Comparison of ENCODE assay signal across 1 cellular context in the genomic region with DNA sequence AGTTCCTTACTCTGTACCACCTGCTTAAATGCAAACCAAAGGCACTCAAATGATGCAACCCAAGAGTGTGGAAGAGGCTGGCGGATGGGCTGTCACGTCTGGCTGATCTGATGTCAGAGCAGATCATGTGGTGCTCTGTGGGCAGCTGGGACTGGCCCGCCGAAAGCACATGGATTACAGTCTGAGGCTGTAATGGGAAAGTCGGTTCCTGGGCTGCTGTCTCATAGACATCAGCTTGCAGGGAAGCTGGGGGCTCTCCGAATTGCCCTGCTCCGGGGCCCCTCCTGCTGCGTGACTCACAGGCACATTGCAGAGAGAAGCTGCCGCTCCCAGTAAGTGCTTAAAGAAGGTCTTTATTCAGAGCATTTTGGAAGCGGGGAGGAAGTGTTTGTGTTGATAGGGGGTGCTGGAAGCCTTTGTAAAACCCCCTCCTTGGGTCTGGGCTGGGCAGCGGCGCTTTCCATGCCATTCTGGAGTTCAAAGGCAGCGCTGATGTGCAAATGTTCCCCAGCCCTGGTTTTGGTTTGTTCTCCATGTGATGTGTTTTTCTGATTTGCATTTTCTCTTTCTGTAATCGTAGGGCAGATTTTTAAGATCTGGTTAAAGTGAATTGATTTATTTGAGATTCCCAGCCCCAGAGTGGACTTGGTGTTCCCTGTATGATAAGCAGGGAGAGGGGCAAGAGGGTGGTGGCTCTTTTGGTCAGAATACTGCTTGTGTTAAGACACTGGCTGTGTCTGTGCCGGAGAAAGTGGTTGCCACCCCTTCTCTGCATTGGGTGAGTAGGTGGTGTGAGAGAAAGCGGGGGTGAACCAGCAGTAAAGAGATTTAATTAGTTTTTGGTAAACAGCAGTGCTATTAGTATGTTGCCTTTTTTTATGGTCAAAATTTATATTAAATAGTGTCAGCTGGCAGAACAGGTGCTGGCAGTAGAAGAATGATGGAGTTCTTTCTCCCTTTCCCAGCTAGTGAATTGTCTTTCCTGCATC.
TF ChIP-seq lines count a peak whose summit lies in the region.

No MANE protein-coding gene starts in this region.

TF ChIP-seq in GM12878, 131 proteins besides CTCF, POLR2A, EP300 and RAD21 (continued from another document and continues in another):
- TF ChIP-seq, protein P1, sequence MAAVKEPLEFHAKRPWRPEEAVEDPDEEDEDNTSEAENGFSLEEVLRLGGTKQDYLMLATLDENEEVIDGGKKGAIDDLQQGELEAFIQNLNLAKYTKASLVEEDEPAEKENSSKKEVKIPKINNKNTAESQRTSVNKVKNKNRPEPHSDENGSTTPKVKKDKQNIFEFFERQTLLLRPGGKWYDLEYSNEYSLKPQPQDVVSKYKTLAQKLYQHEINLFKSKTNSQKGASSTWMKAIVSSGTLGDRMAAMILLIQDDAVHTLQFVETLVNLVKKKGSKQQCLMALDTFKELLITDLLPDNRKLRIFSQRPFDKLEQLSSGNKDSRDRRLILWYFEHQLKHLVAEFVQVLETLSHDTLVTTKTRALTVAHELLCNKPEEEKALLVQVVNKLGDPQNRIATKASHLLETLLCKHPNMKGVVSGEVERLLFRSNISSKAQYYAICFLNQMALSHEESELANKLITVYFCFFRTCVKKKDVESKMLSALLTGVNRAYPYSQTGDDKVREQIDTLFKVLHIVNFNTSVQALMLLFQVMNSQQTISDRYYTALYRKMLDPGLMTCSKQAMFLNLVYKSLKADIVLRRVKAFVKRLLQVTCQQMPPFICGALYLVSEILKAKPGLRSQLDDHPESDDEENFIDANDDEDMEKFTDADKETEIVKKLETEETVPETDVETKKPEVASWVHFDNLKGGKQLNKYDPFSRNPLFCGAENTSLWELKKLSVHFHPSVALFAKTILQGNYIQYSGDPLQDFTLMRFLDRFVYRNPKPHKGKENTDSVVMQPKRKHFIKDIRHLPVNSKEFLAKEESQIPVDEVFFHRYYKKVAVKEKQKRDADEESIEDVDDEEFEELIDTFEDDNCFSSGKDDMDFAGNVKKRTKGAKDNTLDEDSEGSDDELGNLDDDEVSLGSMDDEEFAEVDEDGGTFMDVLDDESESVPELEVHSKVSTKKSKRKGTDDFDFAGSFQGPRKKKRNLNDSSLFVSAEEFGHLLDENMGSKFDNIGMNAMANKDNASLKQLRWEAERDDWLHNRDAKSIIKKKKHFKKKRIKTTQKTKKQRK (IDR thresholded peaks at IDR 0.05; ENCODE audit: low read depth, low read length): no peak
- TF ChIP-seq, protein P2, sequence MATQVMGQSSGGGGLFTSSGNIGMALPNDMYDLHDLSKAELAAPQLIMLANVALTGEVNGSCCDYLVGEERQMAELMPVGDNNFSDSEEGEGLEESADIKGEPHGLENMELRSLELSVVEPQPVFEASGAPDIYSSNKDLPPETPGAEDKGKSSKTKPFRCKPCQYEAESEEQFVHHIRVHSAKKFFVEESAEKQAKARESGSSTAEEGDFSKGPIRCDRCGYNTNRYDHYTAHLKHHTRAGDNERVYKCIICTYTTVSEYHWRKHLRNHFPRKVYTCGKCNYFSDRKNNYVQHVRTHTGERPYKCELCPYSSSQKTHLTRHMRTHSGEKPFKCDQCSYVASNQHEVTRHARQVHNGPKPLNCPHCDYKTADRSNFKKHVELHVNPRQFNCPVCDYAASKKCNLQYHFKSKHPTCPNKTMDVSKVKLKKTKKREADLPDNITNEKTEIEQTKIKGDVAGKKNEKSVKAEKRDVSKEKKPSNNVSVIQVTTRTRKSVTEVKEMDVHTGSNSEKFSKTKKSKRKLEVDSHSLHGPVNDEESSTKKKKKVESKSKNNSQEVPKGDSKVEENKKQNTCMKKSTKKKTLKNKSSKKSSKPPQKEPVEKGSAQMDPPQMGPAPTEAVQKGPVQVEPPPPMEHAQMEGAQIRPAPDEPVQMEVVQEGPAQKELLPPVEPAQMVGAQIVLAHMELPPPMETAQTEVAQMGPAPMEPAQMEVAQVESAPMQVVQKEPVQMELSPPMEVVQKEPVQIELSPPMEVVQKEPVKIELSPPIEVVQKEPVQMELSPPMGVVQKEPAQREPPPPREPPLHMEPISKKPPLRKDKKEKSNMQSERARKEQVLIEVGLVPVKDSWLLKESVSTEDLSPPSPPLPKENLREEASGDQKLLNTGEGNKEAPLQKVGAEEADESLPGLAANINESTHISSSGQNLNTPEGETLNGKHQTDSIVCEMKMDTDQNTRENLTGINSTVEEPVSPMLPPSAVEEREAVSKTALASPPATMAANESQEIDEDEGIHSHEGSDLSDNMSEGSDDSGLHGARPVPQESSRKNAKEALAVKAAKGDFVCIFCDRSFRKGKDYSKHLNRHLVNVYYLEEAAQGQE (IDR thresholded peaks at IDR 0.05; ENCODE audit: low read depth, low read length): no peak
- TF ChIP-seq POLR2AphosphoS2 (IDR thresholded peaks at IDR 0.05; ENCODE audit: low read depth, low read length) (no peak), JUNB (IDR thresholded peaks at IDR 0.05) (no peak), GATAD2B (conservative IDR thresholded peaks at IDR 0.05; ENCODE audit: low read depth) (no peak; the same call in 1 of the 2 replicates), MYB (IDR thresholded peaks at IDR 0.05; ENCODE audit: borderline replicate concordance, low read depth, low read length) (no peak), CEBPB (IDR thresholded peaks at IDR 0.05; ENCODE audit: borderline replicate concordance in 1 of 2, low read depth in 2 of 2, low read length in 2 of 2) (peak in 1 of 2 experiments; percentile 74; a peak in 1 of 4 replicates), ZNF217 (IDR thresholded peaks at IDR 0.05) (no peak), MEF2A (IDR thresholded peaks at IDR 0.05; ENCODE audit: insufficient read depth, low read depth, low read length) (no peak), SUPT20H (IDR thresholded peaks at IDR 0.05; ENCODE audit: borderline replicate concordance, control insufficient read depth, low read depth, low read length) (no peak), NR2C1 (IDR thresholded peaks at IDR 0.05) (no peak), MXI1 (IDR thresholded peaks at IDR 0.05; ENCODE audit: low read depth, low read length) (peak; percentile 84; the same call in 1 of the 2 replicates), GABPA (IDR thresholded peaks at IDR 0.05; ENCODE audit: low read depth) (no peak), CHD2 (IDR thresholded peaks at IDR 0.05; ENCODE audit: borderline replicate concordance, low read depth, low read length) (no peak), NFYA (IDR thresholded peaks at IDR 0.05; ENCODE audit: borderline replicate concordance, low read depth, low read length) (no peak), ZBED1 (IDR thresholded peaks at IDR 0.05; ENCODE audit: borderline replicate concordance) (no peak), RFX5 (IDR thresholded peaks at IDR 0.05; ENCODE audit: low read depth, low read length) (no peak), RAD51 (IDR thresholded peaks at IDR 0.05) (peak; percentile 91), NR2F1 (conservative IDR thresholded peaks at IDR 0.05) (no peak), BACH1 (IDR thresholded peaks at IDR 0.05; ENCODE audit: borderline replicate concordance) (peak; percentile 37; the same call in 1 of the 2 replicates), IKZF2 (IDR thresholded peaks at IDR 0.05) (0 out of 4 replicates have a peak, but pooled peaks of 1 of the 2 experiments have one; percentile 51), SUZ12 (IDR thresholded peaks at IDR 0.05; ENCODE audit: unreplicated experiment) (no peak), TCF7 (IDR thresholded peaks at IDR 0.05; ENCODE audit: borderline replicate concordance) (no peak), FOS (IDR thresholded peaks at IDR 0.05; ENCODE audit: borderline replicate concordance, extremely low read depth, insufficient read length) (no peak), STAT1 (conservative IDR thresholded peaks at IDR 0.05) (no peak), HDGF (IDR thresholded peaks at IDR 0.05) (no peak), YBX1 (IDR thresholded peaks at IDR 0.05) (no peak), NFXL1 (IDR thresholded peaks at IDR 0.05; ENCODE audit: borderline replicate concordance) (no peak), CBFB (IDR thresholded peaks at IDR 0.05; ENCODE audit: low read depth) (no peak), EED (IDR thresholded peaks at IDR 0.05; ENCODE audit: low read depth) (peak; percentile 14; the same call in 1 of the 2 replicates), RBBP5 (conservative IDR thresholded peaks at IDR 0.05) (no peak), DPF2 (IDR thresholded peaks at IDR 0.05) (0 out of 2 replicates have a peak, but pooled peaks have one; percentile 46), IKZF1 (conservative IDR thresholded peaks at IDR 0.05) (peak; percentile 70), TCF12 (IDR thresholded peaks at IDR 0.05; ENCODE audit: low read depth, low read length) (no peak)
- TF ChIP-seq, protein P3, sequence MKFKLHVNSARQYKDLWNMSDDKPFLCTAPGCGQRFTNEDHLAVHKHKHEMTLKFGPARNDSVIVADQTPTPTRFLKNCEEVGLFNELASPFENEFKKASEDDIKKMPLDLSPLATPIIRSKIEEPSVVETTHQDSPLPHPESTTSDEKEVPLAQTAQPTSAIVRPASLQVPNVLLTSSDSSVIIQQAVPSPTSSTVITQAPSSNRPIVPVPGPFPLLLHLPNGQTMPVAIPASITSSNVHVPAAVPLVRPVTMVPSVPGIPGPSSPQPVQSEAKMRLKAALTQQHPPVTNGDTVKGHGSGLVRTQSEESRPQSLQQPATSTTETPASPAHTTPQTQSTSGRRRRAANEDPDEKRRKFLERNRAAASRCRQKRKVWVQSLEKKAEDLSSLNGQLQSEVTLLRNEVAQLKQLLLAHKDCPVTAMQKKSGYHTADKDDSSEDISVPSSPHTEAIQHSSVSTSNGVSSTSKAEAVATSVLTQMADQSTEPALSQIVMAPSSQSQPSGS (IDR thresholded peaks at IDR 0.05; ENCODE audit: low read length): peak; percentile 5; the same call in 1 of the 2 replicates
- TF ChIP-seq, protein P4, sequence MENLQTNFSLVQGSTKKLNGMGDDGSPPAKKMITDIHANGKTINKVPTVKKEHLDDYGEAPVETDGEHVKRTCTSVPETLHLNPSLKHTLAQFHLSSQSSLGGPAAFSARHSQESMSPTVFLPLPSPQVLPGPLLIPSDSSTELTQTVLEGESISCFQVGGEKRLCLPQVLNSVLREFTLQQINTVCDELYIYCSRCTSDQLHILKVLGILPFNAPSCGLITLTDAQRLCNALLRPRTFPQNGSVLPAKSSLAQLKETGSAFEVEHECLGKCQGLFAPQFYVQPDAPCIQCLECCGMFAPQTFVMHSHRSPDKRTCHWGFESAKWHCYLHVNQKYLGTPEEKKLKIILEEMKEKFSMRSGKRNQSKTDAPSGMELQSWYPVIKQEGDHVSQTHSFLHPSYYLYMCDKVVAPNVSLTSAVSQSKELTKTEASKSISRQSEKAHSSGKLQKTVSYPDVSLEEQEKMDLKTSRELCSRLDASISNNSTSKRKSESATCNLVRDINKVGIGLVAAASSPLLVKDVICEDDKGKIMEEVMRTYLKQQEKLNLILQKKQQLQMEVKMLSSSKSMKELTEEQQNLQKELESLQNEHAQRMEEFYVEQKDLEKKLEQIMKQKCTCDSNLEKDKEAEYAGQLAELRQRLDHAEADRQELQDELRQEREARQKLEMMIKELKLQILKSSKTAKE (IDR thresholded peaks at IDR 0.05; ENCODE audit: low read depth, poor library complexity, severe bottlenecking): no peak
- TF ChIP-seq, protein P5, sequence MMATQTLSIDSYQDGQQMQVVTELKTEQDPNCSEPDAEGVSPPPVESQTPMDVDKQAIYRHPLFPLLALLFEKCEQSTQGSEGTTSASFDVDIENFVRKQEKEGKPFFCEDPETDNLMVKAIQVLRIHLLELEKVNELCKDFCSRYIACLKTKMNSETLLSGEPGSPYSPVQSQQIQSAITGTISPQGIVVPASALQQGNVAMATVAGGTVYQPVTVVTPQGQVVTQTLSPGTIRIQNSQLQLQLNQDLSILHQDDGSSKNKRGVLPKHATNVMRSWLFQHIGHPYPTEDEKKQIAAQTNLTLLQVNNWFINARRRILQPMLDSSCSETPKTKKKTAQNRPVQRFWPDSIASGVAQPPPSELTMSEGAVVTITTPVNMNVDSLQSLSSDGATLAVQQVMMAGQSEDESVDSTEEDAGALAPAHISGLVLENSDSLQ (IDR thresholded peaks at IDR 0.05): peak; percentile 87
- TF ChIP-seq, protein P6, sequence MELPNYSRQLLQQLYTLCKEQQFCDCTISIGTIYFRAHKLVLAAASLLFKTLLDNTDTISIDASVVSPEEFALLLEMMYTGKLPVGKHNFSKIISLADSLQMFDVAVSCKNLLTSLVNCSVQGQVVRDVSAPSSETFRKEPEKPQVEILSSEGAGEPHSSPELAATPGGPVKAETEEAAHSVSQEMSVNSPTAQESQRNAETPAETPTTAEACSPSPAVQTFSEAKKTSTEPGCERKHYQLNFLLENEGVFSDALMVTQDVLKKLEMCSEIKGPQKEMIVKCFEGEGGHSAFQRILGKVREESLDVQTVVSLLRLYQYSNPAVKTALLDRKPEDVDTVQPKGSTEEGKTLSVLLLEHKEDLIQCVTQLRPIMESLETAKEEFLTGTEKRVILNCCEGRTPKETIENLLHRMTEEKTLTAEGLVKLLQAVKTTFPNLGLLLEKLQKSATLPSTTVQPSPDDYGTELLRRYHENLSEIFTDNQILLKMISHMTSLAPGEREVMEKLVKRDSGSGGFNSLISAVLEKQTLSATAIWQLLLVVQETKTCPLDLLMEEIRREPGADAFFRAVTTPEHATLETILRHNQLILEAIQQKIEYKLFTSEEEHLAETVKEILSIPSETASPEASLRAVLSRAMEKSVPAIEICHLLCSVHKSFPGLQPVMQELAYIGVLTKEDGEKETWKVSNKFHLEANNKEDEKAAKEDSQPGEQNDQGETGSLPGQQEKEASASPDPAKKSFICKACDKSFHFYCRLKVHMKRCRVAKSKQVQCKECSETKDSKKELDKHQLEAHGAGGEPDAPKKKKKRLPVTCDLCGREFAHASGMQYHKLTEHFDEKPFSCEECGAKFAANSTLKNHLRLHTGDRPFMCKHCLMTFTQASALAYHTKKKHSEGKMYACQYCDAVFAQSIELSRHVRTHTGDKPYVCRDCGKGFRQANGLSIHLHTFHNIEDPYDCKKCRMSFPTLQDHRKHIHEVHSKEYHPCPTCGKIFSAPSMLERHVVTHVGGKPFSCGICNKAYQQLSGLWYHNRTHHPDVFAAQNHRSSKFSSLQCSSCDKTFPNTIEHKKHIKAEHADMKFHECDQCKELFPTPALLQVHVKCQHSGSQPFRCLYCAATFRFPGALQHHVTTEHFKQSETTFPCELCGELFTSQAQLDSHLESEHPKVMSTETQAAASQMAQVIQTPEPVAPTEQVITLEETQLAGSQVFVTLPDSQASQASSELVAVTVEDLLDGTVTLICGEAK (IDR thresholded peaks at IDR 0.05; ENCODE audit: borderline replicate concordance): no peak
- TF ChIP-seq, protein P7, sequence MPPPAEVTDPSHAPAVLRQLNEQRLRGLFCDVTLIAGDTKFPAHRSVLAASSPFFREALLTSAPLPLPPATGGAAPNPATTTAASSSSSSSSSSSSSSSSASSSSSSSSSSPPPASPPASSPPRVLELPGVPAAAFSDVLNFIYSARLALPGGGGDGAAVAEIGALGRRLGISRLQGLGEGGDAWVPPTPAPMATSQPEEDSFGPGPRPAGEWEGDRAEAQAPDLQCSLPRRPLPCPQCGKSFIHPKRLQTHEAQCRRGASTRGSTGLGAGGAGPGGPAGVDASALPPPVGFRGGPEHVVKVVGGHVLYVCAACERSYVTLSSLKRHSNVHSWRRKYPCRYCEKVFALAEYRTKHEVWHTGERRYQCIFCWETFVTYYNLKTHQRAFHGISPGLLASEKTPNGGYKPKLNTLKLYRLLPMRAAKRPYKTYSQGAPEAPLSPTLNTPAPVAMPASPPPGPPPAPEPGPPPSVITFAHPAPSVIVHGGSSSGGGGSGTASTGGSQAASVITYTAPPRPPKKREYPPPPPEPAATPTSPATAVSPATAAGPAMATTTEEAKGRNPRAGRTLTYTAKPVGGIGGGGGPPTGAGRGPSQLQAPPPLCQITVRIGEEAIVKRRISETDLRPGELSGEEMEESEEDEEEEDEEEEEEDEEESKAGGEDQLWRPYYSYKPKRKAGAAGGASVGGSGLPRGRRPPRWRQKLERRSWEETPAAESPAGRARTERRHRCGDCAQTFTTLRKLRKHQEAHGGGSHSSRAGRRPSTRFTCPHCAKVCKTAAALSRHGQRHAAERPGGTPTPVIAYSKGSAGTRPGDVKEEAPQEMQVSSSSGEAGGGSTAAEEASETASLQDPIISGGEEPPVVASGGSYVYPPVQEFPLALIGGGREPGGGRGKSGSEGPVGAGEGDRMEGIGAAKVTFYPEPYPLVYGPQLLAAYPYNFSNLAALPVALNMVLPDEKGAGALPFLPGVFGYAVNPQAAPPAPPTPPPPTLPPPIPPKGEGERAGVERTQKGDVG (CRISPR knock-in tag; IDR thresholded peaks at IDR 0.05): no peak
